In the genomic region with DNA sequence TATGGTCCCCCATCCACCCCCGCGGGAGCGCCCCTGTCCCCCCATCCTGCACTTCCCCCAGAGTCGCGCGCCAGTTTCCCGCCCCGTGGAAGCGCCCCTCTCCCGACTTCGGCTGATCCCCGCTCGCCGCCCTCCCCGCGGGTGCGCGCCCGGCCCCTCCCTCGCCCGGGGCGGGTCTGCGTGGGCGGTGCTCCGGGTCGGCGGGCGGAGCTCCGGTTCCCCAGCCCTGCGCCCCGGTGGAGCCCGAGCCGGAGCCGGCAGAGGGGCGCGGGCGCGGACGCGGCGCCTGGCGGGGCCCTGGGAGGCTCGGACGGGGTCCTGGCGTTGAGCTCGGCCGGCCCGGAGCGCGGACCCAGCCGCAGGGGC, we compare ENCODE assay signal across 7 cellular contexts. TPM values are rescaled to one million over a fixed set of nuclear protein-coding genes. Genes with fewer than 3 reads are reported as not detected.
DNase-seq lines count a peak whose midpoint lies in the region; ATAC-seq and TF ChIP-seq lines count a peak whose summit lies in the region.

TSS of gene SNTG2 (plus strand) at position 223 of the 366 bp plus-strand sequence. CDS start 148 bp downstream, outside the sequence.

- no peaks in the 10 kb centered on the region for H3K9me2 ChIP-seq in GM23338 (ENCODE audit: insufficient read depth)

- H3K4me1 Mint-ChIP-seq in GM23338 = peaks cover 59% of the 10 kb centered on the region
- peaks cover 8% of the 10 kb centered on the region for H3K4me1 Mint-ChIP-seq in T-helper 1 cell treated with Interleukin-12 subunit alpha and Interleukin-12 subunit beta and Interleukin-4 antibody, amounts not matched to agents 30 μg/mL and 1 μg/mL, for 36 hours (ENCODE audit: low read depth)

- H3F3A ChIP-seq in GM23338 (replicated peaks; ENCODE audit: low read depth) = peaks cover 10% of the 10 kb centered on the region; the same call in 1 of the 2 replicates

- peak within 1 kb of the TSS; percentile 81 for H3K4me3 Mint-ChIP-seq in GM23338
- peak within 1 kb of the TSS; percentile 65 for H3K4me3 Mint-ChIP-seq in T-helper 1 cell treated with Interleukin-12 subunit alpha and Interleukin-12 subunit beta and Interleukin-4 antibody, amounts not matched to agents 30 μg/mL and 1 μg/mL, for 36 hours

- H3K9me3 Mint-ChIP-seq in GM23338 = no peaks in the 10 kb centered on the region
- no peaks in the 10 kb centered on the region for H3K9me3 Mint-ChIP-seq in T-helper 1 cell treated with Interleukin-12 subunit alpha and Interleukin-12 subunit beta and Interleukin-4 antibody, amounts not matched to agents 30 μg/mL and 1 μg/mL, for 36 hours

- H3K27me3 Mint-ChIP-seq in GM23338 (ENCODE audit: insufficient read depth, low read depth, poor library complexity) = peaks cover 13% of the 10 kb centered on the region
- H3K27me3 Mint-ChIP-seq in T-helper 1 cell treated with Interleukin-12 subunit alpha and Interleukin-12 subunit beta and Interleukin-4 antibody, amounts not matched to agents 30 μg/mL and 1 μg/mL, for 36 hours (ENCODE audit: low read depth) = peaks cover 52% of the 10 kb centered on the region

- peak within 1 kb of the TSS; percentile 80 for H3K4me2 ChIP-seq in GM23338

- in situ Hi-C loops in brain microvascular endothelial cell (cut with HindIII; ENCODE audit: low pct_ligation_motif_present, low sequenced_read_pairs) = no loop called here

- peak; percentile 62 for DNase-seq in GM23338 (ENCODE audit: low spot score)
- DNase-seq in brain microvascular endothelial cell = no peak
- no peak for DNase-seq in left lobe of liver (ENCODE audit: low spot score)
- DNase-seq in stimulated activated CD8-positive, alpha-beta memory T cell treated with anti-CD3 and anti-CD28 coated beads, Interleukin-4, amount 100 ng/mL, for 4 hours (ENCODE audit: low read depth in 2 of 2, low spot score in 1 of 2) = peak; percentile 29 to 33
- DNase-seq in NCI-H446 treated with DMSO at 0.1 percent for 48 hours (lab: John Stamatoyannopoulos, UW) = no peak
- DNase-seq in NCI-H2029 treated with DMSO at 0.1 percent for 48 hours (lab: John Stamatoyannopoulos, UW) = no peak

- H3K4me1 ChIP-seq in GM23338 (ENCODE audit: insufficient read depth) = peaks cover 74% of the 10 kb centered on the region

- H3K36me3 ChIP-seq in GM23338 (ENCODE audit: insufficient read depth) (no peaks in the 10 kb centered on the region), brain microvascular endothelial cell (replicated peaks) (no peaks in the 10 kb centered on the region)

- peak within 1 kb of the TSS; percentile 78 for H3K4me3 ChIP-seq in GM23338
- H3K4me3 ChIP-seq in brain microvascular endothelial cell (ENCODE audit: low read depth, low read length) = peak within 1 kb of the TSS; percentile 55

- peak within 1 kb of the TSS; percentile 45 for H3K27ac Mint-ChIP-seq in GM23338
- H3K27ac Mint-ChIP-seq in T-helper 1 cell treated with Interleukin-12 subunit alpha and Interleukin-12 subunit beta and Interleukin-4 antibody, amounts not matched to agents 30 μg/mL and 1 μg/mL, for 36 hours = no peak within 1 kb of the TSS

- H3K27me3 ChIP-seq in GM23338 (ENCODE audit: insufficient read depth) (peaks cover 3% of the 10 kb centered on the region), brain microvascular endothelial cell (replicated peaks) (no peaks in the 10 kb centered on the region)

- H2AFZ ChIP-seq in GM23338 = peak within 1 kb of the TSS; percentile 35; the same call in 1 of the 2 replicates

- H3K27ac ChIP-seq in GM23338 (ENCODE audit: low read depth) = peak within 1 kb of the TSS; percentile 90
- H3K27ac ChIP-seq in brain microvascular endothelial cell = peak within 1 kb of the TSS; percentile 42

- TF ChIP-seq CTCF in GM23338 (conservative IDR thresholded peaks at IDR 0.05; ENCODE audit: low read depth in 2 of 2) (no peak), brain microvascular endothelial cell (IDR thresholded peaks at IDR 0.05; ENCODE audit: low read depth, low read length, missing control alignments) (no peak)

- peaks cover 37% of the 10 kb centered on the region for H4K20me1 ChIP-seq in GM23338 (replicated peaks; ENCODE audit: insufficient read depth)

- ATAC-seq in GM23338 (peak; percentile 69), left lobe of liver (peak; percentile 97)

- no peaks in the 10 kb centered on the region; the same call in 2 of the 3 replicates for H3K36me3 Mint-ChIP-seq in GM23338 (ENCODE audit: low read depth)
- peaks cover 1% of the 10 kb centered on the region for H3K36me3 Mint-ChIP-seq in T-helper 1 cell treated with Interleukin-12 subunit alpha and Interleukin-12 subunit beta and Interleukin-4 antibody, amounts not matched to agents 30 μg/mL and 1 μg/mL, for 36 hours (ENCODE audit: low read depth)

- peaks cover 46% of the 10 kb centered on the region for H3K79me2 ChIP-seq in GM23338 (replicated peaks; ENCODE audit: insufficient read depth)

TF ChIP-seq in GM23338, 12 proteins besides CTCF, POLR2A, EP300 and RAD21:
- TF ChIP-seq ZNF114 (CRISPR knock-in tag; IDR thresholded peaks at IDR 0.05) (no peak), NANOG (IDR thresholded peaks at IDR 0.05; ENCODE audit: borderline replicate concordance) (no peak), STAT1 (IDR thresholded peaks at IDR 0.05; ENCODE audit: unreplicated experiment) (no peak), ZNF331 (CRISPR knock-in tag; IDR thresholded peaks at IDR 0.05; ENCODE audit: low read depth) (no peak), POLR2AphosphoS5 (IDR thresholded peaks at IDR 0.05; ENCODE audit: low read depth) (peak; percentile 43), JUNB (IDR thresholded peaks at IDR 0.05; ENCODE audit: unreplicated experiment) (no peak), REST (IDR thresholded peaks at IDR 0.05; ENCODE audit: unreplicated experiment) (no peak)
- TF ChIP-seq, protein P1, sequence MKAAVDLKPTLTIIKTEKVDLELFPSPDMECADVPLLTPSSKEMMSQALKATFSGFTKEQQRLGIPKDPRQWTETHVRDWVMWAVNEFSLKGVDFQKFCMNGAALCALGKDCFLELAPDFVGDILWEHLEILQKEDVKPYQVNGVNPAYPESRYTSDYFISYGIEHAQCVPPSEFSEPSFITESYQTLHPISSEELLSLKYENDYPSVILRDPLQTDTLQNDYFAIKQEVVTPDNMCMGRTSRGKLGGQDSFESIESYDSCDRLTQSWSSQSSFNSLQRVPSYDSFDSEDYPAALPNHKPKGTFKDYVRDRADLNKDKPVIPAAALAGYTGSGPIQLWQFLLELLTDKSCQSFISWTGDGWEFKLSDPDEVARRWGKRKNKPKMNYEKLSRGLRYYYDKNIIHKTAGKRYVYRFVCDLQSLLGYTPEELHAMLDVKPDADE (IDR thresholded peaks at IDR 0.05) = 0 out of 2 replicates have a peak, but pooled peaks have one; percentile 24
TF ChIP-seq in GM23338: peak in this region for 2.

RNA-seq across cellular contexts. Expression of gene SNTG2, which starts in this region (rescaled TPM):
- 56.0 and 60.4 TPM in 2 replicates for total RNA-seq in GM23338 (2014; rRNA removed; shearing (Covaris generic))
- polyA plus RNA-seq in GM23338 (2016; fragmentation: Nextera tagmentation; extraction: Ambion mirVana) = 21.6 and 27.5 TPM in 2 replicates
- total RNA-seq in left lobe of liver = not detected

Comparison
In these comparisons a context has a peak if more than half of its experiments do, and no peak if none do; other contexts are left out.
1. RNA of gene SNTG2 (total RNA-seq): 56.0 to 60.4 TPM in GM23338; not detected in left lobe of liver (single experiment); every median in the first group is over 10 times any median in the second.
2. Peak in ATAC-seq in left lobe of liver; RNA of the gene not detected or under 1 TPM.
3. DNase-seq: peak in GM23338 (single experiment) and stimulated activated CD8-positive, alpha-beta memory T cell treated with anti-CD3 and anti-CD28 coated beads, Interleukin-4, amount 100 ng/mL, for 4 hours (2 of 2); none in brain microvascular endothelial cell (single experiment), left lobe of liver (single experiment), NCI-H446 treated with DMSO at 0.1 percent for 48 hours (single experiment) and NCI-H2029 treated with DMSO at 0.1 percent for 48 hours (single experiment).